ENCODE assay signal across 1 cellular context in the genomic region with DNA sequence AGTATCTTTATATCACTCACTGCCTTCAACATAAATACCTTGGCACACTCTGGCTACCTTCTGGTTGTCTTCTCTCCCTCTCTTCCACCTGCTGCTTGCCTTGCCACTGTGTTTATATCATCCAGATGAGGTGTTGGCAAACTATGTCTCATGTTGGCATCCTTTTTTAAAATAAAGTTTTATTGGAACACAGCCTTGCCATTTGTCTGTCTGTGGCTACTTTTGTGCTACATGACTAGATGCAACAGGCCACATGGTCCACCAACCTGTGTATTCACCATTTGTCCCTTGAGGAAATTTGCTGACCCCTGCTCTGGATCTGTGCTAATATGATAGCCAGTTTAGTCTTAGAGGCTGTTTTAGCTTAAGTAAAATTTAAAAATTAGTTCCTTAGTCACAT.
TF ChIP-seq lines count a peak whose summit lies in the region.

No MANE protein-coding gene starts in this region.

TF ChIP-seq in K562, 482 proteins besides CTCF, POLR2A, EP300 and RAD21:
- TF ChIP-seq, protein P1, sequence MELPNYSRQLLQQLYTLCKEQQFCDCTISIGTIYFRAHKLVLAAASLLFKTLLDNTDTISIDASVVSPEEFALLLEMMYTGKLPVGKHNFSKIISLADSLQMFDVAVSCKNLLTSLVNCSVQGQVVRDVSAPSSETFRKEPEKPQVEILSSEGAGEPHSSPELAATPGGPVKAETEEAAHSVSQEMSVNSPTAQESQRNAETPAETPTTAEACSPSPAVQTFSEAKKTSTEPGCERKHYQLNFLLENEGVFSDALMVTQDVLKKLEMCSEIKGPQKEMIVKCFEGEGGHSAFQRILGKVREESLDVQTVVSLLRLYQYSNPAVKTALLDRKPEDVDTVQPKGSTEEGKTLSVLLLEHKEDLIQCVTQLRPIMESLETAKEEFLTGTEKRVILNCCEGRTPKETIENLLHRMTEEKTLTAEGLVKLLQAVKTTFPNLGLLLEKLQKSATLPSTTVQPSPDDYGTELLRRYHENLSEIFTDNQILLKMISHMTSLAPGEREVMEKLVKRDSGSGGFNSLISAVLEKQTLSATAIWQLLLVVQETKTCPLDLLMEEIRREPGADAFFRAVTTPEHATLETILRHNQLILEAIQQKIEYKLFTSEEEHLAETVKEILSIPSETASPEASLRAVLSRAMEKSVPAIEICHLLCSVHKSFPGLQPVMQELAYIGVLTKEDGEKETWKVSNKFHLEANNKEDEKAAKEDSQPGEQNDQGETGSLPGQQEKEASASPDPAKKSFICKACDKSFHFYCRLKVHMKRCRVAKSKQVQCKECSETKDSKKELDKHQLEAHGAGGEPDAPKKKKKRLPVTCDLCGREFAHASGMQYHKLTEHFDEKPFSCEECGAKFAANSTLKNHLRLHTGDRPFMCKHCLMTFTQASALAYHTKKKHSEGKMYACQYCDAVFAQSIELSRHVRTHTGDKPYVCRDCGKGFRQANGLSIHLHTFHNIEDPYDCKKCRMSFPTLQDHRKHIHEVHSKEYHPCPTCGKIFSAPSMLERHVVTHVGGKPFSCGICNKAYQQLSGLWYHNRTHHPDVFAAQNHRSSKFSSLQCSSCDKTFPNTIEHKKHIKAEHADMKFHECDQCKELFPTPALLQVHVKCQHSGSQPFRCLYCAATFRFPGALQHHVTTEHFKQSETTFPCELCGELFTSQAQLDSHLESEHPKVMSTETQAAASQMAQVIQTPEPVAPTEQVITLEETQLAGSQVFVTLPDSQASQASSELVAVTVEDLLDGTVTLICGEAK (IDR thresholded peaks at IDR 0.05) = peak; percentile 83
- TF ChIP-seq, protein P1 (CRISPR knock-in tag; IDR thresholded peaks at IDR 0.05) = no peak
- TF ChIP-seq MAFK (IDR thresholded peaks at IDR 0.05; ENCODE audit: low read length) = no peak
